In genomic region chr20:64261138-64261537, GRCh38 we compare ENCODE assay signal across 9 cellular contexts. TPM values are rescaled to one million over a fixed set of nuclear protein-coding genes. Genes with fewer than 3 reads are reported as not detected.
DNase-seq lines count a peak whose midpoint lies in the region; ATAC-seq lines count a peak whose summit lies in the region.
"Had no signal": no experiment of that assay in that cellular context is flagged by ENCODE, and none has a peak within 500 bp of the region (broad histone marks: within the 10 kb centered on the region; RNA-seq: fewer than 3 reads in every experiment).

No MANE protein-coding gene starts in this region.

- H3K27ac Mint-ChIP-seq in T-helper 1 cell treated with Interleukin-12 subunit alpha and Interleukin-12 subunit beta and Interleukin-4 antibody, amounts not matched to agents 30 μg/mL and 1 μg/mL, for 36 hours, result peak overlapping the region; percentile 42
- peak overlapping the region; percentile 79 for H3K27ac Mint-ChIP-seq in stimulated activated effector memory CD8-positive, alpha-beta T cell treated with anti-CD3 and anti-CD28 coated beads, Interleukin-12 subunit alpha, Interleukin-12 subunit beta, amount 100 ng/mL, for 72 hours

- no peaks in the 10 kb centered on the region for H3K9me3 ChIP-seq in iPS-15b (ENCODE audit: control insufficient read depth, insufficient read depth, low read length)
- H3K9me3 ChIP-seq: A549 had no signal

- H3K27me3 Mint-ChIP-seq in T-helper 1 cell treated with Interleukin-12 subunit alpha and Interleukin-12 subunit beta and Interleukin-4 antibody, amounts not matched to agents 30 μg/mL and 1 μg/mL, for 36 hours (ENCODE audit: low read depth), result no peaks in the 10 kb centered on the region

- no peak for ATAC-seq in stimulated activated effector memory CD8-positive, alpha-beta T cell treated with anti-CD3 and anti-CD28 coated beads, Interleukin-12 subunit alpha, Interleukin-12 subunit beta, amount 100 ng/mL, for 72 hours
- no peak for ATAC-seq in HG02571 (IDR thresholded peaks at IDR 0.05; ENCODE audit: unreplicated experiment)
- ATAC-seq: A549 had no signal

- peak overlapping the region; percentile 31 for H3K4me3 Mint-ChIP-seq in T-helper 1 cell treated with Interleukin-12 subunit alpha and Interleukin-12 subunit beta and Interleukin-4 antibody, amounts not matched to agents 30 μg/mL and 1 μg/mL, for 36 hours
- H3K4me3 Mint-ChIP-seq in stimulated activated effector memory CD8-positive, alpha-beta T cell treated with anti-CD3 and anti-CD28 coated beads, Interleukin-12 subunit alpha, Interleukin-12 subunit beta, amount 100 ng/mL, for 72 hours, result no peak overlapping the region

- H3K4me1 ChIP-seq in iPS-15b (ENCODE audit: control insufficient read depth, insufficient read depth, low read length), result no peaks in the 10 kb centered on the region

- H3K4me3 ChIP-seq in iPS-15b (ENCODE audit: low read depth, low read length), result no peak overlapping the region
- H3K4me3 ChIP-seq: A549 had no signal

- H3K36me3 ChIP-seq in iPS-15b (ENCODE audit: control insufficient read depth, insufficient read depth, low read length), result peaks cover 7% of the 10 kb centered on the region

- H3K9me3 Mint-ChIP-seq in T-helper 1 cell treated with Interleukin-12 subunit alpha and Interleukin-12 subunit beta and Interleukin-4 antibody, amounts not matched to agents 30 μg/mL and 1 μg/mL, for 36 hours, result no peaks in the 10 kb centered on the region
- no peaks in the 10 kb centered on the region for H3K9me3 Mint-ChIP-seq in stimulated activated effector memory CD8-positive, alpha-beta T cell treated with anti-CD3 and anti-CD28 coated beads, Interleukin-12 subunit alpha, Interleukin-12 subunit beta, amount 100 ng/mL, for 72 hours

- DNase-seq in T-helper 1 cell (no peak), amniotic epithelial cell (ENCODE audit: low read depth) (peak; percentile 96), mucosa of gallbladder (ENCODE audit: low spot score) (no peak), T1000 (lab: John Stamatoyannopoulos, UW) (no peak)
- DNase-seq in stimulated activated effector memory CD8-positive, alpha-beta T cell treated with anti-CD3 and anti-CD28 coated beads, Interleukin-12 subunit alpha, Interleukin-12 subunit beta, amount 100 ng/mL, for 72 hours (ENCODE audit: low spot score in 2 of 2), result no peak

- peaks cover 12% of the 10 kb centered on the region for H3K36me3 Mint-ChIP-seq in T-helper 1 cell treated with Interleukin-12 subunit alpha and Interleukin-12 subunit beta and Interleukin-4 antibody, amounts not matched to agents 30 μg/mL and 1 μg/mL, for 36 hours (ENCODE audit: low read depth)
- peaks cover 36% of the 10 kb centered on the region for H3K36me3 Mint-ChIP-seq in stimulated activated effector memory CD8-positive, alpha-beta T cell treated with anti-CD3 and anti-CD28 coated beads, Interleukin-12 subunit alpha, Interleukin-12 subunit beta, amount 100 ng/mL, for 72 hours

- H3K9ac ChIP-seq in iPS-15b (ENCODE audit: low read depth, low read length), result peak overlapping the region; percentile 24

- peaks cover 42% of the 10 kb centered on the region for H3K4me1 Mint-ChIP-seq in T-helper 1 cell treated with Interleukin-12 subunit alpha and Interleukin-12 subunit beta and Interleukin-4 antibody, amounts not matched to agents 30 μg/mL and 1 μg/mL, for 36 hours (ENCODE audit: low read depth)
- H3K4me1 Mint-ChIP-seq in stimulated activated effector memory CD8-positive, alpha-beta T cell treated with anti-CD3 and anti-CD28 coated beads, Interleukin-12 subunit alpha, Interleukin-12 subunit beta, amount 100 ng/mL, for 72 hours, result peaks cover 64% of the 10 kb centered on the region

- no peaks in the 10 kb centered on the region for H3K27me3 ChIP-seq in iPS-15b (ENCODE audit: control insufficient read depth, insufficient read depth, low read length)

RNA-seq across cellular contexts. Expression of gene PCMTD2, which starts 5.6 kb away (rescaled TPM):
- total RNA-seq in mucosa of gallbladder, result 69.3 TPM
